Comparison of ENCODE assay signal across 8 cellular contexts in the genomic region with DNA sequence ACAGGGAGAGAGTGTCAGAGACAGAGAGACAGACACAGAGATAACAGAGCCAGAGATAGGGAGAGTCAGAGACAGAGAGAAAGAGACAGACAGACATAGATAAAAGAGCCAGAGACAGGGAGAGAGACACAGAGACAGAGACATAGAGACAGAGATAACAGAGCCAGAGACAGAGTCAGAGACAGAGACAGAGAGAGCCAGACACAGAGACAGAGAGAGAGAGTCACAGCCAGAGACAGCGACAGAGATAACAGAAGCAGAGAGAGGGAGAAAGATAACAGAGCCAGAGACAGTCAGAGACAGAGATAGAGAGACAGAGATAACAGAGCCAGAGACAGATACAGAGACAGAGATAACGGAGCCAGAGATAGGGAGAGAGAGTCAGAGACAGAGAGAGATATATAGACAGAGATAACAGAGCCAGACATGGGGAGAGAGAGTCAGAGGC. TPM values are rescaled to one million over a fixed set of nuclear protein-coding genes. Genes with fewer than 3 reads are reported as not detected.
A peak's percentile ranks its signal among the peaks of the same experiment; 100 is the strongest.
DNase-seq lines count a peak whose midpoint lies in the region; ATAC-seq and TF ChIP-seq lines count a peak whose summit lies in the region.

No MANE protein-coding gene starts in this region.

- intact Hi-C loops in head of caudate nucleus (cut with DNase I), result loop anchor here (10.0 kb wide), 1 partner anchor 205 kb away; a partner anchor contains a TSS

- no peak for DNase-seq in CD4-positive, CD25-positive, alpha-beta regulatory T cell
- DNase-seq in chondrocyte (ENCODE audit: low spot score) (no peak), GM10266 (ENCODE audit: extremely low spot score) (no peak), head of caudate nucleus (no peak), NCI-H345 treated with DMSO at 0.1 percent for 48 hours (lab: John Stamatoyannopoulos, UW; ENCODE audit: unreplicated experiment) (no peak), NCI-H187 treated with DMSO at 0.1 percent for 48 hours (lab: John Stamatoyannopoulos, UW) (no peak)

- peaks cover 9% of the 10 kb centered on the region for H3K27me3 ChIP-seq in CD4-positive, CD25-positive, alpha-beta regulatory T cell (ENCODE audit: control insufficient read depth, insufficient read depth, low read length)

- peak overlapping the region; percentile 58 for H3K4me3 ChIP-seq in CD4-positive, CD25-positive, alpha-beta regulatory T cell (ENCODE audit: low read depth, low read length)

- ATAC-seq in CD4-positive, CD25-positive, alpha-beta regulatory T cell (ENCODE audit: low read depth in 2 of 2), result no peak

- H3K27ac Mint-ChIP-seq in CD4-positive, CD25-positive, alpha-beta regulatory T cell, result peak overlapping the region in 2 of 3 donors; percentile 55 to 81
- H3K27ac Mint-ChIP-seq in IgD-negative memory B cell (peak overlapping the region; percentile 52 to 94 (median 53)), chondrocyte (ENCODE audit: unreplicated experiment) (peak overlapping the region; percentile 97), nephron (peak overlapping the region in 2 of 3 experiments; percentile 3 to 66)

- no peaks in the 10 kb centered on the region for H3K9me3 ChIP-seq in CD4-positive, CD25-positive, alpha-beta regulatory T cell (ENCODE audit: control insufficient read depth in 2 of 2, low read length in 2 of 2)

- peak overlapping the region; percentile 84 to 97 (median 87) for H3K4me3 Mint-ChIP-seq in CD4-positive, CD25-positive, alpha-beta regulatory T cell
- H3K4me3 Mint-ChIP-seq in IgD-negative memory B cell (peak overlapping the region; percentile 77 to 97 (median 89)), chondrocyte (ENCODE audit: unreplicated experiment) (peak overlapping the region; percentile 95), nephron (peak overlapping the region; percentile 86 to 89 (median 88))

- peaks cover 26% of the 10 kb centered on the region for H3K4me1 ChIP-seq in CD4-positive, CD25-positive, alpha-beta regulatory T cell (ENCODE audit: control insufficient read depth, insufficient read depth, low read length, poor library complexity, severe bottlenecking)

- no peaks in the 10 kb centered on the region for H3K36me3 ChIP-seq in CD4-positive, CD25-positive, alpha-beta regulatory T cell (ENCODE audit: control insufficient read depth, insufficient read depth, low read length)

- H3K36me3 Mint-ChIP-seq in CD4-positive, CD25-positive, alpha-beta regulatory T cell, result no peaks in the 10 kb centered on the region
- no peaks in the 10 kb centered on the region for H3K36me3 Mint-ChIP-seq in IgD-negative memory B cell
- H3K36me3 Mint-ChIP-seq in chondrocyte (ENCODE audit: low read depth), result peaks cover under 1% of the 10 kb centered on the region
- H3K36me3 Mint-ChIP-seq in nephron (ENCODE audit: low read depth), result no peaks in the 10 kb centered on the region

- H3K27me3 Mint-ChIP-seq in CD4-positive, CD25-positive, alpha-beta regulatory T cell, result peaks cover 24% of the 10 kb centered on the region
- H3K27me3 Mint-ChIP-seq in IgD-negative memory B cell, result peaks cover 19% of the 10 kb centered on the region
- peaks cover 7% of the 10 kb centered on the region for H3K27me3 Mint-ChIP-seq in chondrocyte (ENCODE audit: low read depth)
- H3K27me3 Mint-ChIP-seq in nephron (ENCODE audit: low read depth), result peaks cover 60% of the 10 kb centered on the region

- H3K9me3 Mint-ChIP-seq in CD4-positive, CD25-positive, alpha-beta regulatory T cell, result peaks cover 0 to 4% (median 0%) of the 10 kb centered on the region in 7 donors
- peaks cover 0 to 1% (median 0%) of the 10 kb centered on the region in 3 donors for H3K9me3 Mint-ChIP-seq in IgD-negative memory B cell
- H3K9me3 Mint-ChIP-seq in chondrocyte (ENCODE audit: low read depth), result no peaks in the 10 kb centered on the region
- peaks cover 4% of the 10 kb centered on the region for H3K9me3 Mint-ChIP-seq in nephron

- TF ChIP-seq CTCF in chondrocyte (IDR thresholded peaks at IDR 0.05) (no peak), nephron (IDR thresholded peaks at IDR 0.05; ENCODE audit: unreplicated experiment in 3 of 3) (no peak), GM10266 (IDR thresholded peaks at IDR 0.05; ENCODE audit: control insufficient read depth, insufficient read depth, low read depth, missing control alignments) (no peak)

- H3K4me1 Mint-ChIP-seq in CD4-positive, CD25-positive, alpha-beta regulatory T cell, result peaks cover 12 to 34% (median 19%) of the 10 kb centered on the region in 4 donors
- H3K4me1 Mint-ChIP-seq in IgD-negative memory B cell, result peaks cover 33 to 41% (median 39%) of the 10 kb centered on the region in 3 donors
- H3K4me1 Mint-ChIP-seq in chondrocyte (ENCODE audit: low read depth), result peaks cover 34% of the 10 kb centered on the region
- peaks cover 28% of the 10 kb centered on the region for H3K4me1 Mint-ChIP-seq in nephron

- no peak overlapping the region for H3K27ac ChIP-seq in CD4-positive, CD25-positive, alpha-beta regulatory T cell (ENCODE audit: insufficient read depth, low read length, poor library complexity, severe bottlenecking)

RNA-seq across cellular contexts. Expression of a gene that starts 0.9 kb away (rescaled TPM):
- total RNA-seq in CD4-positive, CD25-positive, alpha-beta regulatory T cell, result 4.5 TPM
- polyA plus RNA-seq in CD4-positive, CD25-positive, alpha-beta regulatory T cell, result 1 to 10 TPM in 1 of 4 donors, under 1 TPM in 3; 0.38 to 2.6 (median 0.50) TPM
- 14.7 TPM for polyA plus RNA-seq in IgD-negative memory B cell
- 5.9 to 6.9 TPM (median 6.7 TPM) in 3 replicates for total RNA-seq in chondrocyte

RNA-seq across cellular contexts. Expression of a gene that starts 27.9 kb away (rescaled TPM):
- total RNA-seq in CD4-positive, CD25-positive, alpha-beta regulatory T cell, result 1.3 TPM
- polyA plus RNA-seq in CD4-positive, CD25-positive, alpha-beta regulatory T cell, result 1 to 10 TPM in 1 of 4 donors, under 1 TPM in 1, not detected in 2; 0.36 to 1.0 TPM
- 14.6 TPM for polyA plus RNA-seq in IgD-negative memory B cell
- 0.26 to 0.99 TPM (median 0.70 TPM) in 3 replicates for total RNA-seq in chondrocyte

RNA-seq across cellular contexts. Expression of a gene that starts 48.4 kb away (rescaled TPM):
- total RNA-seq in CD4-positive, CD25-positive, alpha-beta regulatory T cell, result 125 TPM
- 10 to 100 TPM; 36.9 to 42.4 (median 41.4) TPM for polyA plus RNA-seq in CD4-positive, CD25-positive, alpha-beta regulatory T cell
- polyA plus RNA-seq in IgD-negative memory B cell, result 80.7 TPM
- not detected in 3 replicates for total RNA-seq in chondrocyte

Comparison
In these comparisons a context has a peak if more than half of its experiments do, and no peak if none do; other contexts are left out.
1. H3K27ac Mint-ChIP-seq: peak in every context shown above with its lines; median percentile 97 in chondrocyte; 68 in CD4-positive, CD25-positive, alpha-beta regulatory T cell; 53 in IgD-negative memory B cell; 34 in nephron.
2. RNA of a gene that starts 48.4 kb away (total RNA-seq): 125 TPM in CD4-positive, CD25-positive, alpha-beta regulatory T cell (single experiment); not detected in chondrocyte; every median in the first group is over 100 times any median in the second.
3. Peak in every context shown above with its lines, with median percentiles within 50 percentile points of each other: H3K4me3 Mint-ChIP-seq.